ENCODE assay signal across 1 cellular context in the genomic region with DNA sequence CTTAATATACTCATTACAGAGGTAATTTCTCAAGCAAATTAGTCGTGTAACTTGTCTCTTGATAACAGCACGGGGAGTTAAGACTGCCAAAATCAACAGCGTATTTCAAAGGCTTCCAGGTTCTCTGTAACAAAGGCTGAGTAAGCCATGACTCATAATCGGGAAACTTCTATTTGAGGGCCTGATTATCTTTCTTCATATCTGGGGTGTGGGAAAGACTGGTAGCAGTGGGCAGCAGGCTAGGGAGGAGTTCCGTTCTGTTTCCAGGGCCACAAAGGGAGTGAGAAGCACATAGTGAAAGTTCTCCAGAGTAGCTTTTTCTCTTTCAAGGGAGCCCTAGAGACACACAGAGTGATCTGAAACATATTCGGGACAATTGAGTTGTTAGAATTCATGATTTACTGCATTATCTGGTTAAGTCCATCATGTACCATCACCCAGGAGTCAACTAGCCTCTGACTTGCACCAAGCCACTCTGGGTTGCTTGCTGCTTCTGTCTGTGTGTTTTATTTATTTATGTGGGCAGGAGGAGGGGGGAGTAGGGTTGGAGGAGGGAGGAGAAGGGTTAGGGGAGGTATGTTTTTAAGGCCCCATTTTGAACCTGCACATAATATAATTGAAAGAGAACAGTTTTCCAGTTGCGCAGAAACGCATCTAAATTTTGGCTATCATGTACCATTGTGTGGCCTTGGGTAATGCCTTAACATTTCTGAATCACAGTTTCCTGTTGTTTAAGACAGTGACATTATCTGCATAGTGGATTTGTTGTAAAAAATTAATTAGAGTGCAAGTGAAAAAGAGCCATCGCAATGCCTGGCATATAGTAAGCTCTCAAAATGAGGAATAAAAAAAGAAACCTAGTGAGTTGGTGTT.
A peak's percentile ranks its signal among the peaks of the same experiment; 100 is the strongest.
TF ChIP-seq lines count a peak whose summit lies in the region.

No MANE protein-coding gene starts in this region.

TF ChIP-seq in K562, 482 proteins besides CTCF, POLR2A, EP300 and RAD21 (continued from another document and continues in another):
- TF ChIP-seq, protein P1, sequence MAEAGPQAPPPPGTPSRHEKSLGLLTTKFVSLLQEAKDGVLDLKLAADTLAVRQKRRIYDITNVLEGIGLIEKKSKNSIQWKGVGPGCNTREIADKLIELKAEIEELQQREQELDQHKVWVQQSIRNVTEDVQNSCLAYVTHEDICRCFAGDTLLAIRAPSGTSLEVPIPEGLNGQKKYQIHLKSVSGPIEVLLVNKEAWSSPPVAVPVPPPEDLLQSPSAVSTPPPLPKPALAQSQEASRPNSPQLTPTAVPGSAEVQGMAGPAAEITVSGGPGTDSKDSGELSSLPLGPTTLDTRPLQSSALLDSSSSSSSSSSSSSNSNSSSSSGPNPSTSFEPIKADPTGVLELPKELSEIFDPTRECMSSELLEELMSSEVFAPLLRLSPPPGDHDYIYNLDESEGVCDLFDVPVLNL (CRISPR knock-in tag; IDR thresholded peaks at IDR 0.05; ENCODE audit: low read depth), result no peak
- TF ChIP-seq GABPA (tag; conservative IDR thresholded peaks at IDR 0.05; ENCODE audit: low read depth) (peak; percentile 56), CHD2 (IDR thresholded peaks at IDR 0.05; ENCODE audit: low read depth, low read length) (no peak), ZBTB8A (IDR thresholded peaks at IDR 0.05; ENCODE audit: partially characterized antibody) (no peak), FOSL1 (tag; conservative IDR thresholded peaks at IDR 0.05) (peak; percentile 100), ZKSCAN3 (CRISPR knock-in tag; IDR thresholded peaks at IDR 0.05) (no peak), ARID2 (IDR thresholded peaks at IDR 0.05) (no peak), MYNN (IDR thresholded peaks at IDR 0.05) (peak; percentile 64; the same call in 1 of the 2 replicates), MYNN (CRISPR knock-in tag; IDR thresholded peaks at IDR 0.05) (no peak), PHF8 (IDR thresholded peaks at IDR 0.05; ENCODE audit: borderline replicate concordance, low read length) (no peak), BRD4 (IDR thresholded peaks at IDR 0.05) (0 out of 2 replicates have a peak, but pooled peaks have one; percentile 38), YBX1 (IDR thresholded peaks at IDR 0.05) (no peak), KDM1A (IDR thresholded peaks at IDR 0.05) (0 out of 4 replicates have a peak, but pooled peaks of 1 of the 2 experiments have one; percentile 13), ZBTB5 (IDR thresholded peaks at IDR 0.05) (no peak), EHMT2 (IDR thresholded peaks at IDR 0.05) (peak; percentile 36; the same call in 1 of the 2 replicates), FOXA3 (CRISPR knock-in tag; conservative IDR thresholded peaks at IDR 0.05 in 1 of 2, IDR thresholded peaks at IDR 0.05 in 1 of 2) (peak; percentile 75 to 92; a peak in 3 of 4 replicates), BACH1 (tag; IDR thresholded peaks at IDR 0.05) (peak; percentile 41; the same call in 1 of the 2 replicates), NCOA2 (IDR thresholded peaks at IDR 0.05; ENCODE audit: partially characterized antibody in 2 of 2) (no peak), CHD1 (IDR thresholded peaks at IDR 0.05; ENCODE audit: low read length) (no peak), POLR2AphosphoS2 (IDR thresholded peaks at IDR 0.05; ENCODE audit: low read length) (no peak), RBM25 (IDR thresholded peaks at IDR 0.05; ENCODE audit: low read depth, low read length, severe bottlenecking) (no peak), GATAD2A (IDR thresholded peaks at IDR 0.05) (no peak), ZNF224 (CRISPR knock-in tag; IDR thresholded peaks at IDR 0.05) (no peak), RCOR1 (IDR thresholded peaks at IDR 0.05; ENCODE audit: borderline replicate concordance in 1 of 2, low read depth in 2 of 2, low read length in 2 of 2) (peak in 1 of 2 experiments; percentile 66; a peak in 1 of 4 replicates), AFF4 (CRISPR knock-in tag; IDR thresholded peaks at IDR 0.05) (0 out of 2 replicates have a peak, but pooled peaks have one; percentile 31), MBD1 (CRISPR knock-in tag; IDR thresholded peaks at IDR 0.05) (no peak), NRF1 (conservative IDR thresholded peaks at IDR 0.05 in 1 of 2, IDR thresholded peaks at IDR 0.05 in 1 of 2) (no peak), ZNF318 (IDR thresholded peaks at IDR 0.05; ENCODE audit: borderline replicate concordance in 1 of 2, low read depth in 1 of 2) (no peak), ZC3H11A (IDR thresholded peaks at IDR 0.05; ENCODE audit: low read depth, low read length) (no peak), C11orf30 (IDR thresholded peaks at IDR 0.05; ENCODE audit: low read depth) (no peak), HDAC2 (IDR thresholded peaks at IDR 0.05) (peak; percentile 24; the same call in 1 of the 2 replicates), MAZ (CRISPR knock-in tag; conservative IDR thresholded peaks at IDR 0.05 in 1 of 2, IDR thresholded peaks at IDR 0.05 in 1 of 2) (peak in 1 of 2 experiments; percentile 42; a peak in 1 of 4 replicates), RAD51 (IDR thresholded peaks at IDR 0.05; ENCODE audit: borderline replicate concordance, low read depth) (no peak)
- TF ChIP-seq, protein P2, sequence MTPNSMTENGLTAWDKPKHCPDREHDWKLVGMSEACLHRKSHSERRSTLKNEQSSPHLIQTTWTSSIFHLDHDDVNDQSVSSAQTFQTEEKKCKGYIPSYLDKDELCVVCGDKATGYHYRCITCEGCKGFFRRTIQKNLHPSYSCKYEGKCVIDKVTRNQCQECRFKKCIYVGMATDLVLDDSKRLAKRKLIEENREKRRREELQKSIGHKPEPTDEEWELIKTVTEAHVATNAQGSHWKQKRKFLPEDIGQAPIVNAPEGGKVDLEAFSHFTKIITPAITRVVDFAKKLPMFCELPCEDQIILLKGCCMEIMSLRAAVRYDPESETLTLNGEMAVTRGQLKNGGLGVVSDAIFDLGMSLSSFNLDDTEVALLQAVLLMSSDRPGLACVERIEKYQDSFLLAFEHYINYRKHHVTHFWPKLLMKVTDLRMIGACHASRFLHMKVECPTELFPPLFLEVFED (CRISPR knock-in tag; conservative IDR thresholded peaks at IDR 0.05), result no peak
